ENCODE assay signal across 8 cellular contexts in genomic region chrX:44344194-44344593, GRCh38. TPM values are rescaled to one million over a fixed set of nuclear protein-coding genes. Genes with fewer than 3 reads are reported as not detected.
DNase-seq lines count a peak whose midpoint lies in the region; ATAC-seq, FAIRE-seq and TF ChIP-seq lines count a peak whose summit lies in the region.

No MANE protein-coding gene starts in this region.

- intact Hi-C loops in Panc1 (cut with micrococcal nuclease; ENCODE audit: unreplicated experiment): no loop called here

- ATAC-seq in Panc1 (peak; percentile 75), HG03025 (IDR thresholded peaks at IDR 0.05; ENCODE audit: low FRiP score, unreplicated experiment) (no peak), GM21515 (IDR thresholded peaks at IDR 0.05; ENCODE audit: unreplicated experiment) (no peak)

- no peaks in the 10 kb centered on the region for H3K27me3 Mint-ChIP-seq in mesothelial cell of epicardium (ENCODE audit: low read depth)

- no peaks in the 10 kb centered on the region for H3K36me3 Mint-ChIP-seq in mesothelial cell of epicardium

- H3K4me3 Mint-ChIP-seq in mesothelial cell of epicardium: peak overlapping the region; percentile 73

- DNase-seq in GDM1 (lab: John Stamatoyannopoulos, UW): peak; percentile 71
- no peak for DNase-seq in Panc1 (ENCODE audit: low read depth, low spot score)
- DNase-seq in activated naive CD4-positive, alpha-beta T cell treated with anti-CD3 and anti-CD28 coated beads, Interleukin-2, amount 50 U/mL, for 16 hours: peak; percentile 47
- no peak for DNase-seq in mesothelial cell of epicardium (ENCODE audit: low spot score in 2 of 2, unreplicated experiment in 2 of 2)
- DNase-seq in stimulated activated naive CD4-positive, alpha-beta T cell treated with Interleukin-2 at 50 U/mL for 16 hours (lab: John Stamatoyannopoulos, UW): peak; percentile 41
- no peak for DNase-seq in GM12892 (ENCODE audit: insufficient read length)

- POLR2A ChIA-PET in Panc1 (lab: Charles Lee): no interaction called here

- no peaks in the 10 kb centered on the region for H3K9me3 ChIP-seq in Panc1 (ENCODE audit: control insufficient read depth, insufficient read depth, low read depth, low read length)

- no peak for TF ChIP-seq CTCF in Panc1 (IDR thresholded peaks at IDR 0.05)
- no peak for TF ChIP-seq CTCF in mesothelial cell of epicardium (IDR thresholded peaks at IDR 0.05; ENCODE audit: unreplicated experiment)

- H3K4me1 Mint-ChIP-seq in mesothelial cell of epicardium: peaks cover 3% of the 10 kb centered on the region

- peaks cover 15% of the 10 kb centered on the region for H3K9me3 Mint-ChIP-seq in mesothelial cell of epicardium

- H3K36me3 ChIP-seq in Panc1 (ENCODE audit: control insufficient read depth, insufficient read depth, low read length): no peaks in the 10 kb centered on the region

- peak overlapping the region; percentile 32 to 66 for H3K4me3 ChIP-seq in Panc1 (ENCODE audit: low read depth in 2 of 2, low read length in 2 of 2)

- H3K27ac Mint-ChIP-seq in mesothelial cell of epicardium: peak overlapping the region; percentile 51

- H3K4me1 ChIP-seq in Panc1 (ENCODE audit: control insufficient read depth, insufficient read depth, low read length): peaks cover 3% of the 10 kb centered on the region; the same call in 1 of the 2 replicates

- in situ Hi-C loops in Panc1 (cut with HindIII; ENCODE audit: low pct_unique_long_range_greater_than_20kb, low sequenced_read_pairs): no loop called here

- no peak for TF ChIP-seq POLR2A in GM12892 (IDR thresholded peaks at IDR 0.05; ENCODE audit: low read depth, low read length)

- BruUV-seq in Panc1 (replicated peaks; lab: Mats Ljungman, UMichigan): no TSS peak

- no peaks in the 10 kb centered on the region for H3K27me3 ChIP-seq in Panc1 (ENCODE audit: control insufficient read depth, insufficient read depth, low read length)

- CTCF ChIA-PET in Panc1 (lab: Charles Lee): no interaction called here

- FAIRE-seq in GM12892 (lab: Jason Lieb, UNC): no peak

- no peak overlapping the region for H3K27ac ChIP-seq in Panc1 (ENCODE audit: low read length)

RNA-seq across cellular contexts. Expression of gene EFHC2, which starts 0.7 kb away (rescaled TPM):
- total RNA-seq in Panc1 (2021; ENCODE audit: unreplicated experiment): 0.28 TPM
- polyA plus RNA-seq in Panc1 (2012; ENCODE audit: insufficient read length): 0.38 TPM
- 1.5 to 2.4 TPM (median 2.0 TPM) in 3 replicates for total RNA-seq in mesothelial cell of epicardium
- polyA plus RNA-seq in GM12892 (2012; ENCODE audit: missing spikeins): not detected

Comparison
In these comparisons a context has a peak if more than half of its experiments do, and no peak if none do; other contexts are left out.
1. DNase-seq: peak in GDM1 (single experiment), activated naive CD4-positive, alpha-beta T cell treated with anti-CD3 and anti-CD28 coated beads, Interleukin-2, amount 50 U/mL, for 16 hours (single experiment) and stimulated activated naive CD4-positive, alpha-beta T cell treated with Interleukin-2 at 50 U/mL for 16 hours (single experiment); none in Panc1 (single experiment), mesothelial cell of epicardium (0 of 2) and GM12892 (single experiment).